Comparison of ENCODE assay signal across 11 cellular contexts in the genomic region with DNA sequence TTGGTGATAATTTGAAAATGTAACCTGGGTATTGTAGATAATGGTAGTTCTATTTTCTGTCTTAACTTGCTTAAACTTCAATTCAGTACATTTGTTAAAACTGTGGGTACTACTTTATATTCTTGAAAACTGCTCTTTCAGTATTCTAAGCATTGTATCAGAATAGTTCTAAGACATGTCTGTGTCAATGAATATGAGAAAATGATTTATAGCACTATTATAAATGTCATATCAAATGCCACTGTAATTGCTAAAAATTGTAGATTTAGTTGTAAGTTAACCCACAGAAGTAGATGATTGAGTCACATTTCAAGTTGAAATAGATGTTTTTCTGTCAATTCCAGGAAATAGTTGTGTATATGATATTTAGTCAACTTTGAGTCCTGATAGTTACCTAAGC.
DNase-seq lines count a peak whose midpoint lies in the region; ATAC-seq and TF ChIP-seq lines count a peak whose summit lies in the region.
"Had no signal": no experiment of that assay in that cellular context is flagged by ENCODE, and none has a peak within 500 bp of the region (broad histone marks: within the 10 kb centered on the region; RNA-seq: fewer than 3 reads in every experiment).

No MANE protein-coding gene starts in this region.

- CTCF ChIA-PET in HEK293T (lab: Yijun Ruan, JAX) (no interaction called here), RWPE1 (lab: Yijun Ruan, JAX) (interaction anchor here (0.6 kb wide), 1 partner anchor 936 kb away, joined by 4 read pairs; no protein-coding TSS in a partner anchor)

- H3K4me1 Mint-ChIP-seq in memory B cell, result peaks cover 21% of the 10 kb centered on the region

- H3K27me3 ChIP-seq in ACC112 (ENCODE audit: insufficient read depth, low read length) (no peaks in the 10 kb centered on the region), adipocyte (replicated peaks; ENCODE audit: control insufficient read depth, insufficient read depth, low read length) (no peaks in the 10 kb centered on the region)

- H3K27ac Mint-ChIP-seq in memory B cell, result no peak overlapping the region

- H3K4me3 Mint-ChIP-seq in memory B cell, result peak overlapping the region; percentile 17

- no peak for TF ChIP-seq CTCF in RWPE1 (conservative IDR thresholded peaks at IDR 0.05; ENCODE audit: low read depth)

- ATAC-seq in memory B cell (ENCODE audit: low read depth), result no peak

- peaks cover 48% of the 10 kb centered on the region for H3K79me2 ChIP-seq in ACC112 (ENCODE audit: control insufficient read depth, insufficient read depth, low read length, unreplicated experiment)

- peak overlapping the region; percentile 97 for H3K4me3 ChIP-seq in ACC112 (ENCODE audit: low read depth, low read length)
- peak overlapping the region; percentile 89 for H3K4me3 ChIP-seq in adipocyte (ENCODE audit: low read length)
- H3K4me3 ChIP-seq: lung had no signal

- H2AFZ ChIP-seq in ACC112 (ENCODE audit: low read length, unreplicated experiment), result no peak overlapping the region

- H3K9me3 ChIP-seq in adipocyte (ENCODE audit: control insufficient read depth, low read length), result no peaks in the 10 kb centered on the region

- DNase-seq in HEK293T (ENCODE audit: extremely low spot score) (no peak), adipocyte (ENCODE audit: low read depth) (no peak), memory B cell (ENCODE audit: low spot score in 2 of 2) (no peak), NCI-H1105 treated with DMSO at 0.1 percent for 48 hours (lab: John Stamatoyannopoulos, UW) (no peak), superior temporal gyrus (ENCODE audit: extremely low spot score) (no peak), RWPE1 (ENCODE audit: low spot score) (no peak)
- DNase-seq in stimulated activated CD4-positive, alpha-beta T cell treated with anti-CD3 and anti-CD28 coated beads, Interleukin-4, amount 100 ng/mL, for 24 hours, result no peak
- DNase-seq: DMS79, NCI-H146 had no signal

- H3K36me3 Mint-ChIP-seq in memory B cell, result peaks cover 4% of the 10 kb centered on the region

- H3K36me3 ChIP-seq in ACC112 (ENCODE audit: insufficient read depth, low read length), result peaks cover 12% of the 10 kb centered on the region
- H3K36me3 ChIP-seq in adipocyte (ENCODE audit: control insufficient read depth, insufficient read depth, low read length, severe bottlenecking), result peaks cover 9% of the 10 kb centered on the region

- POLR2A ChIA-PET in HEK293T (lab: Yijun Ruan, JAX) (no interaction called here), RWPE1 (lab: Yijun Ruan, JAX; ENCODE audit: low non-redundant PET) (no interaction called here)

- no peak overlapping the region for H3K27ac ChIP-seq in ACC112 (ENCODE audit: low read depth, low read length)
- H3K27ac ChIP-seq in RWPE1, result no peak overlapping the region

- peak overlapping the region; percentile 92 for H3K9ac ChIP-seq in adipocyte (ENCODE audit: low read length)

- H3K4me1 ChIP-seq in ACC112 (ENCODE audit: control insufficient read depth, insufficient read depth, low read length, unreplicated experiment) (peaks cover 23% of the 10 kb centered on the region), adipocyte (ENCODE audit: control insufficient read depth, insufficient read depth, low read length) (peaks cover 25% of the 10 kb centered on the region)

- H3K9me3 Mint-ChIP-seq in memory B cell, result no peaks in the 10 kb centered on the region

- no peaks in the 10 kb centered on the region for H3K27me3 Mint-ChIP-seq in memory B cell

TF ChIP-seq in HEK293T, 16 proteins besides CTCF, POLR2A, EP300 and RAD21:
- TF ChIP-seq TARDBP (IDR thresholded peaks at IDR 0.05), result no peak
- TF ChIP-seq, protein P1, sequence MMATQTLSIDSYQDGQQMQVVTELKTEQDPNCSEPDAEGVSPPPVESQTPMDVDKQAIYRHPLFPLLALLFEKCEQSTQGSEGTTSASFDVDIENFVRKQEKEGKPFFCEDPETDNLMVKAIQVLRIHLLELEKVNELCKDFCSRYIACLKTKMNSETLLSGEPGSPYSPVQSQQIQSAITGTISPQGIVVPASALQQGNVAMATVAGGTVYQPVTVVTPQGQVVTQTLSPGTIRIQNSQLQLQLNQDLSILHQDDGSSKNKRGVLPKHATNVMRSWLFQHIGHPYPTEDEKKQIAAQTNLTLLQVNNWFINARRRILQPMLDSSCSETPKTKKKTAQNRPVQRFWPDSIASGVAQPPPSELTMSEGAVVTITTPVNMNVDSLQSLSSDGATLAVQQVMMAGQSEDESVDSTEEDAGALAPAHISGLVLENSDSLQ (IDR thresholded peaks at IDR 0.05), result peak; percentile 84
- no peak for TF ChIP-seq ZNF384 (IDR thresholded peaks at IDR 0.05)
